ENCODE assay signal across 9 cellular contexts in the genomic region with DNA sequence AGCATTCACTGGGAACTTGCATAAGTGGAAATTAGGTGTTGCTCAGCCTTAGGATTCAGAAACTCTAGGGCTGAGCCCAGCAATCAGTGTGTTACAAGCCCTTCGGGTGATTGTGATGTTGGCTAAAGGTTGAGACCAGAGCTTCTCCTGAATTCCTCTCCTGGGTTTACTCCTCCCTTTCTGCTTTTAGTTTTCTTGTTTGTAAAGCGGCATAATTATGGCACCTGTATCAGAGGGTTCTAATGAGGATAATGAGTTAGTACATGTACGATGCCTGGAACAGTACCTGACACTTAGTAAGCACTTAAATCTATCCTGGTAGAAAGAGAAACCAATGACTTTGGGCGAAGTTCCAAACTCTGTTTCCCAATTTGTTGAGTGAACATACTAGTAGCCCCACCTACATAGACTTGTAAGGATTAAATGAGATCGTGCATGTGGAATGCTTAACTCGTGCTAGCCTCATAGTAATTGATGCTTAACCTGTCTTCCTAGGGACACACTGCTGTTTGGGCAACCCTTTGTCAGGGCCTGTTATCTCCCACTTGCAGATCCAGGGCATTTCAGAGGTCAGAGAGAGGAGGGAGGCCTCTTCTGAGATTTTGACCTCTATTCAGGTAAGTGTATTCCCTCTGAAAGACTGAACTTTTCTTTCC. TPM values are rescaled to one million over a fixed set of nuclear protein-coding genes. Genes with fewer than 3 reads are reported as not detected.
A peak's percentile ranks its signal among the peaks of the same experiment; 100 is the strongest.
DNase-seq lines count a peak whose midpoint lies in the region; ATAC-seq, FAIRE-seq and TF ChIP-seq lines count a peak whose summit lies in the region.
"Had no signal": no experiment of that assay in that cellular context is flagged by ENCODE, and none has a peak within 500 bp of the region (broad histone marks: within the 10 kb centered on the region; RNA-seq: fewer than 3 reads in every experiment).

No MANE protein-coding gene starts in this region.

- TF ChIP-seq CTCF in PC-3 (conservative IDR thresholded peaks at IDR 0.05; ENCODE audit: low read depth, low read length), result no peak
- TF ChIP-seq CTCF in endothelial cell (IDR thresholded peaks at IDR 0.05; ENCODE audit: unreplicated experiment), result no peak
- no peak for TF ChIP-seq CTCF in progenitor cell of endocrine pancreas (IDR thresholded peaks at IDR 0.05; ENCODE audit: unreplicated experiment)

- peak overlapping the region; percentile 89 for H3K4me3 Mint-ChIP-seq in endothelial cell (ENCODE audit: unreplicated experiment)
- peak overlapping the region; percentile 73 for H3K4me3 Mint-ChIP-seq in progenitor cell of endocrine pancreas (ENCODE audit: low read depth)

- H3K4me1 Mint-ChIP-seq in endothelial cell (ENCODE audit: unreplicated experiment) (peaks cover 27% of the 10 kb centered on the region), progenitor cell of endocrine pancreas (ENCODE audit: low read depth) (peaks cover 18% of the 10 kb centered on the region)

- intact Hi-C loops in PC-3 (cut with micrococcal nuclease), result loop anchor here (1.0 kb wide), 1 partner anchor 30 kb away; no protein-coding TSS in a partner anchor

- TF ChIP-seq POLR2A in GM12891 (IDR thresholded peaks at IDR 0.05; ENCODE audit: low read depth, low read length), result no peak

- H2AFZ ChIP-seq in PC-3 (ENCODE audit: low read length), result peak overlapping the region; percentile 91; the same call in 1 of the 2 replicates

- H3K9me3 Mint-ChIP-seq in endothelial cell (ENCODE audit: unreplicated experiment), result no peaks in the 10 kb centered on the region
- H3K9me3 Mint-ChIP-seq in progenitor cell of endocrine pancreas (ENCODE audit: low read depth), result peaks cover 2% of the 10 kb centered on the region

- H3K27ac Mint-ChIP-seq in endothelial cell (ENCODE audit: unreplicated experiment) (peak overlapping the region; percentile 79), progenitor cell of endocrine pancreas (peak overlapping the region; percentile 95)

- no TSS peak for BruUV-seq in PC-3 (replicated peaks; lab: Mats Ljungman, UMichigan)

- H3K36me3 Mint-ChIP-seq in endothelial cell (ENCODE audit: low read depth, unreplicated experiment), result peaks cover 20% of the 10 kb centered on the region
- H3K36me3 Mint-ChIP-seq in progenitor cell of endocrine pancreas (ENCODE audit: insufficient read depth), result peaks cover 10% of the 10 kb centered on the region

- peak overlapping the region; percentile 82; the same call in 1 of the 2 replicates for H3K4me2 ChIP-seq in PC-3 (ENCODE audit: low read length)

- POLR2A ChIA-PET in PC-3 (lab: Charles Lee; ENCODE audit: unreplicated experiment), result interaction anchor here (1.1 kb wide), 1 partner anchor 34 kb away, joined by 8 read pairs; no protein-coding TSS in a partner anchor

- no peaks in the 10 kb centered on the region for H3K9me2 ChIP-seq in PC-3 (replicated peaks; ENCODE audit: low read length)

- no peak for ATAC-seq in PC-3
- no peak for ATAC-seq in HG03432 (IDR thresholded peaks at IDR 0.05; ENCODE audit: unreplicated experiment)
- no peak for ATAC-seq in left lobe of liver

- H3F3A ChIP-seq in PC-3 (ENCODE audit: low read length, unreplicated experiment), result no peaks in the 10 kb centered on the region

- no peak for DNase-seq in GM12891 (ENCODE audit: insufficient read length, low spot score)
- DNase-seq in PC-3, result no peak
- no peak for DNase-seq in endothelial cell (ENCODE audit: low spot score)
- no peak for DNase-seq in progenitor cell of endocrine pancreas (ENCODE audit: low spot score, unreplicated experiment)
- DNase-seq in AG20443 (ENCODE audit: low spot score), result no peak
- DNase-seq in amniotic stem cell (lab: John Stamatoyannopoulos, UW), result no peak
- DNase-seq in left lobe of liver (ENCODE audit: low spot score), result no peak
- DNase-seq: cortex of kidney had no signal

- no peak overlapping the region; the same call in 1 of the 2 replicates for H3K4me3 ChIP-seq in PC-3 (ENCODE audit: low read length)

- H4K20me1 ChIP-seq in PC-3 (ENCODE audit: low read length), result peaks cover 28% of the 10 kb centered on the region

- H3K36me3 ChIP-seq in PC-3 (ENCODE audit: low read depth, low read length), result peaks cover 27% of the 10 kb centered on the region

- no peaks in the 10 kb centered on the region for H3K27me3 ChIP-seq in PC-3 (ENCODE audit: low read length)

- H3K27me3 Mint-ChIP-seq in endothelial cell (ENCODE audit: unreplicated experiment) (peaks cover 5% of the 10 kb centered on the region), progenitor cell of endocrine pancreas (no peaks in the 10 kb centered on the region)

- H3K9me3 ChIP-seq in PC-3 (ENCODE audit: low read length), result no peaks in the 10 kb centered on the region

- peaks cover 36% of the 10 kb centered on the region for H3K79me2 ChIP-seq in PC-3 (ENCODE audit: low read length)

- no peak overlapping the region; the same call in 1 of the 2 replicates for H3K9ac ChIP-seq in PC-3 (ENCODE audit: low read length)

- H3K4me1 ChIP-seq in PC-3 (ENCODE audit: insufficient read depth, low read length), result peaks cover 17% of the 10 kb centered on the region

- CTCF ChIA-PET in PC-3 (lab: Charles Lee), result no interaction called here

- peak; percentile 38 for FAIRE-seq in GM12891 (lab: Jason Lieb, UNC)

- H3K27ac ChIP-seq in PC-3 (ENCODE audit: low read length), result peak overlapping the region; percentile 51

TF ChIP-seq in GM12891, 5 proteins besides CTCF, POLR2A, EP300 and RAD21:
- TF ChIP-seq PAX5 (IDR thresholded peaks at IDR 0.05; ENCODE audit: insufficient read depth, low read length, severe bottlenecking), result no peak
- TF ChIP-seq TAF1 (IDR thresholded peaks at IDR 0.05; ENCODE audit: low read depth, low read length), result no peak
- TF ChIP-seq POU2F2 (IDR thresholded peaks at IDR 0.05; ENCODE audit: low read depth, low read length), result no peak
- TF ChIP-seq POLR2AphosphoS5 (IDR thresholded peaks at IDR 0.05; ENCODE audit: low read depth, low read length), result no peak
- no peak for TF ChIP-seq SPI1 (IDR thresholded peaks at IDR 0.05; ENCODE audit: low read depth, low read length)

RNA-seq across cellular contexts. Expression of a gene that starts 0.9 kb away (rescaled TPM):
- polyA plus RNA-seq in GM12891 (2012; ENCODE audit: low read depth, missing spikeins), result 166 TPM
- total RNA-seq in PC-3 (2014; rRNA removed), result 182 and 200 TPM in 2 replicates
- total RNA-seq in endothelial cell (ENCODE audit: unreplicated experiment), result 125 TPM
- total RNA-seq in progenitor cell of endocrine pancreas, result 258 and 274 TPM in 2 replicates
- total RNA-seq in left lobe of liver, result 57.0 TPM
